13 cellular contexts compared by ENCODE assay signal in genomic region chr22:32409977-32410376, GRCh38. TPM values are rescaled to one million over a fixed set of nuclear protein-coding genes. Genes with fewer than 3 reads are reported as not detected.
A peak's percentile ranks its signal among the peaks of the same experiment; 100 is the strongest.
DNase-seq lines count a peak whose midpoint lies in the region; ATAC-seq and TF ChIP-seq lines count a peak whose summit lies in the region.
"Had no signal": no experiment of that assay in that cellular context is flagged by ENCODE, and none has a peak within 500 bp of the region (broad histone marks: within the 10 kb centered on the region; RNA-seq: fewer than 3 reads in every experiment).

No MANE protein-coding gene starts in this region.

- H3F3A ChIP-seq in MM.1S (ENCODE audit: insufficient read depth, low read length): peaks cover 31% of the 10 kb centered on the region

- POLR2A ChIA-PET in CD8-positive, alpha-beta memory T cell (lab: Charles Lee): no interaction called here

- TF ChIP-seq CTCF in MM.1S (IDR thresholded peaks at IDR 0.05; ENCODE audit: low read length) (no peak), colonic mucosa (IDR thresholded peaks at IDR 0.05) (no peak), neural crest cell (conservative IDR thresholded peaks at IDR 0.05) (no peak), prostate gland (IDR thresholded peaks at IDR 0.05) (no peak)

- peak overlapping the region; percentile 95 to 100 (median 98) for H3K4me3 Mint-ChIP-seq in CD8-positive, alpha-beta memory T cell
- peak overlapping the region; percentile 99 for H3K4me3 Mint-ChIP-seq in neural crest cell

- no peaks in the 10 kb centered on the region for H3K9me3 ChIP-seq in CD8-positive, alpha-beta memory T cell (ENCODE audit: low read length)
- H3K9me3 ChIP-seq in MM.1S (replicated peaks; ENCODE audit: insufficient read depth, low read length) (no peaks in the 10 kb centered on the region), colonic mucosa (no peaks in the 10 kb centered on the region), prostate gland (no peaks in the 10 kb centered on the region)
- H3K9me3 ChIP-seq: adrenal gland had no signal

- H3K36me3 ChIP-seq in CD8-positive, alpha-beta memory T cell (ENCODE audit: insufficient read depth, low read length): peaks cover 24% of the 10 kb centered on the region
- peaks cover 18% of the 10 kb centered on the region for H3K36me3 ChIP-seq in MM.1S (replicated peaks; ENCODE audit: insufficient read depth, low read length)
- peaks cover 11% of the 10 kb centered on the region for H3K36me3 ChIP-seq in colonic mucosa
- H3K36me3 ChIP-seq in prostate gland: peaks cover 0 to 8% of the 10 kb centered on the region in 2 donors

- no peak for TF ChIP-seq POLR2A in prostate gland (IDR thresholded peaks at IDR 0.05)

- H3K79me2 ChIP-seq in MM.1S (ENCODE audit: low read length): peaks cover 59% of the 10 kb centered on the region

- H3K4me1 ChIP-seq in CD8-positive, alpha-beta memory T cell (ENCODE audit: insufficient read depth, low read length): peaks cover 22% of the 10 kb centered on the region
- H3K4me1 ChIP-seq in MM.1S (ENCODE audit: low read length): peaks cover 43% of the 10 kb centered on the region
- peaks cover 11% of the 10 kb centered on the region for H3K4me1 ChIP-seq in colonic mucosa
- H3K4me1 ChIP-seq in prostate gland (replicated peaks): peaks cover 2% of the 10 kb centered on the region

- H3K27ac ChIP-seq in CD8-positive, alpha-beta memory T cell (ENCODE audit: low read depth, low read length): no peak overlapping the region
- H3K27ac ChIP-seq in MM.1S (ENCODE audit: low read length) (no peak overlapping the region), colonic mucosa (peak overlapping the region; percentile 54), prostate gland (no peak overlapping the region)
- H3K27ac ChIP-seq: adrenal gland had no signal

- no peaks in the 10 kb centered on the region for H3K27me3 ChIP-seq in CD8-positive, alpha-beta memory T cell (ENCODE audit: insufficient read depth, low read length, poor library complexity, severe bottlenecking)
- H3K27me3 ChIP-seq in MM.1S (replicated peaks; ENCODE audit: insufficient read depth, low read length) (no peaks in the 10 kb centered on the region), colonic mucosa (no peaks in the 10 kb centered on the region), prostate gland (replicated peaks; ENCODE audit: insufficient read depth) (no peaks in the 10 kb centered on the region)
- H3K27me3 ChIP-seq: adrenal gland had no signal

- H3K9me3 Mint-ChIP-seq in CD8-positive, alpha-beta memory T cell: no peaks in the 10 kb centered on the region
- no peaks in the 10 kb centered on the region for H3K9me3 Mint-ChIP-seq in neural crest cell

- no peak for ATAC-seq in HG03108 (IDR thresholded peaks at IDR 0.05; ENCODE audit: unreplicated experiment)
- ATAC-seq: Panc1 had no signal

- H3K9me2 ChIP-seq in MM.1S (replicated peaks; ENCODE audit: insufficient read depth, low read length): no peaks in the 10 kb centered on the region

- no peak for DNase-seq in CD8-positive, alpha-beta memory T cell
- DNase-seq in MM.1S (no peak), colonic mucosa (peak; percentile 44), neural crest cell (ENCODE audit: low read depth, low spot score) (no peak), HUDEP-2 (lab: John Stamatoyannopoulos, UW; ENCODE audit: unreplicated experiment in 76 of 76) (no peak), prostate gland (ENCODE audit: low spot score) (no peak)
- DNase-seq: activated CD4-positive, CD25-positive, alpha-beta regulatory T cell; adrenal gland; NCI-H1694 had no signal

- no peak overlapping the region for H2AFZ ChIP-seq in MM.1S (ENCODE audit: low read length)

- H3K4me3 ChIP-seq in CD8-positive, alpha-beta memory T cell (ENCODE audit: low read length): no peak overlapping the region
- no peak overlapping the region for H3K4me3 ChIP-seq in MM.1S (ENCODE audit: low read length)
- H3K4me3 ChIP-seq in colonic mucosa: no peak overlapping the region
- H3K4me3 ChIP-seq in prostate gland: no peak overlapping the region

- 82% methylated on average over 9 of the region's 9 CpGs for WGBS in prostate gland

- H3K9ac ChIP-seq in MM.1S (ENCODE audit: low read length) (no peak overlapping the region), colonic mucosa (ENCODE audit: low read depth in 2 of 2, low read length in 2 of 2) (peak overlapping the region in 1 of 2 donors; percentile 67)

- intact Hi-C loops in colonic mucosa (cut with DNase I) (loop anchor here (5.0 kb wide), 1 partner anchor 62 kb away; the partner anchor contains the start of gene FBXO7), prostate gland (cut with DNase I) (loop anchor here (5.0 kb wide), 1 partner anchor 62 kb away; the partner anchor contains the start of gene FBXO7)

- peaks cover 44 to 61% (median 52%) of the 10 kb centered on the region in 3 donors for H3K4me1 Mint-ChIP-seq in CD8-positive, alpha-beta memory T cell
- H3K4me1 Mint-ChIP-seq in neural crest cell: peaks cover 26% of the 10 kb centered on the region

- peak overlapping the region; percentile 1 to 95 (median 40) for H3K27ac Mint-ChIP-seq in CD8-positive, alpha-beta memory T cell
- no peak overlapping the region for H3K27ac Mint-ChIP-seq in neural crest cell (ENCODE audit: unreplicated experiment)

- CTCF ChIA-PET in CD8-positive, alpha-beta memory T cell (lab: Charles Lee): interaction anchor here (1.5 kb wide), 1 partner anchor 21 kb away, joined by 3 read pairs; no protein-coding TSS in a partner anchor

- peaks cover 0 to 58% (median 15%) of the 10 kb centered on the region in 3 donors for H3K36me3 Mint-ChIP-seq in CD8-positive, alpha-beta memory T cell
- H3K36me3 Mint-ChIP-seq in neural crest cell (ENCODE audit: low read depth): peaks cover 3% of the 10 kb centered on the region

- H3K4me2 ChIP-seq in MM.1S (ENCODE audit: low read depth, low read length): peak overlapping the region; percentile 82

- H3K27me3 Mint-ChIP-seq in CD8-positive, alpha-beta memory T cell: no peaks in the 10 kb centered on the region
- H3K27me3 Mint-ChIP-seq in neural crest cell (ENCODE audit: low read depth): peaks cover 8% of the 10 kb centered on the region

- H4K20me1 ChIP-seq in MM.1S (ENCODE audit: insufficient read depth, low read length): no peaks in the 10 kb centered on the region

RNA-seq across cellular contexts. Expression of gene RTCB, which starts 2.1 kb away (rescaled TPM):
- 100 to 1,000 TPM in 1 of 2 experiments, 10 to 100 TPM in 1; 97.7 to 104 TPM for total RNA-seq in CD8-positive, alpha-beta memory T cell
- 103 TPM for polyA plus RNA-seq in CD8-positive, alpha-beta memory T cell
- total RNA-seq in colonic mucosa (100 to 1,000 TPM in 1 of 2 donors, 10 to 100 TPM in 1; 96.6 to 120 TPM), neural crest cell (111 and 117 TPM in 2 replicates), prostate gland (10 to 100 TPM; 52.1 to 87.5 TPM)

RNA-seq across cellular contexts. Expression of gene RFPL3, which starts 52.3 kb away (rescaled TPM):
- total RNA-seq in CD8-positive, alpha-beta memory T cell: not detected
- polyA plus RNA-seq in CD8-positive, alpha-beta memory T cell: not detected
- total RNA-seq in colonic mucosa (not detected), neural crest cell (not detected in 2 replicates), prostate gland (1 to 10 TPM in 1 of 2 donors, not detected in 1; 1.7 TPM)
- total RNA-seq: adrenal gland, myocyte, subcutaneous adipose tissue had no signal
- polyA plus RNA-seq: adrenal gland had no signal

RNA-seq across cellular contexts. Expression of gene BPIFC, which starts 54.3 kb away (rescaled TPM):
- not detected for total RNA-seq in CD8-positive, alpha-beta memory T cell
- polyA plus RNA-seq in CD8-positive, alpha-beta memory T cell: not detected
- total RNA-seq in colonic mucosa: not detected
- total RNA-seq in neural crest cell: not detected in 2 replicates
- not detected for total RNA-seq in prostate gland
- total RNA-seq: adrenal gland, myocyte, subcutaneous adipose tissue had no signal
- polyA plus RNA-seq: adrenal gland had no signal
